In genomic region chr6:139490482-139490881, GRCh38 we compare ENCODE assay signal across 2 cellular contexts.
TF ChIP-seq lines count a peak whose summit lies in the region.

No MANE protein-coding gene starts in this region.

TF ChIP-seq in HCT116, 20 proteins besides CTCF, POLR2A, EP300 and RAD21 (continued from another document):
- TF ChIP-seq POLR2AphosphoS5 (IDR thresholded peaks at IDR 0.05; ENCODE audit: low read depth, low read length) (no peak), JUND (IDR thresholded peaks at IDR 0.05) (no peak), YY1 (IDR thresholded peaks at IDR 0.05; ENCODE audit: extremely low read depth, insufficient replicate concordance, low read depth, low read length) (no peak), ATF3 (IDR thresholded peaks at IDR 0.05) (no peak)
TF ChIP-seq in HCT116: peak in this region for 0.

TF ChIP-seq in HepG2, 621 proteins besides CTCF, POLR2A, EP300 and RAD21 (continued from another document and continues in another):
- TF ChIP-seq, protein P1, sequence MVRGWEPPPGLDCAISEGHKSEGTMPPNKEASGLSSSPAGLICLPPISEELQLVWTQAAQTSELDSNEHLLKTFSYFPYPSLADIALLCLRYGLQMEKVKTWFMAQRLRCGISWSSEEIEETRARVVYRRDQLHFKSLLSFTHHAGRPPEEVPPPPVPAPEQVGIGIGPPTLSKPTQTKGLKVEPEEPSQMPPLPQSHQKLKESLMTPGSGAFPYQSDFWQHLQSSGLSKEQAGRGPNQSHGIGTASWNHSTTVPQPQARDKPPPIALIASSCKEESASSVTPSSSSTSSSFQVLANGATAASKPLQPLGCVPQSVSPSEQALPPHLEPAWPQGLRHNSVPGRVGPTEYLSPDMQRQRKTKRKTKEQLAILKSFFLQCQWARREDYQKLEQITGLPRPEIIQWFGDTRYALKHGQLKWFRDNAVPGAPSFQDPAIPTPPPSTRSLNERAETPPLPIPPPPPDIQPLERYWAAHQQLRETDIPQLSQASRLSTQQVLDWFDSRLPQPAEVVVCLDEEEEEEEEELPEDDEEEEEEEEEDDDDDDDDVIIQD (CRISPR knock-in tag; IDR thresholded peaks at IDR 0.05; ENCODE audit: low read depth), result peak; percentile 99
- TF ChIP-seq ATF4 (CRISPR knock-in tag; IDR thresholded peaks at IDR 0.05) (peak in 1 of 2 experiments; percentile 70; a peak in 2 of 4 replicates), ZNF784 (CRISPR knock-in tag; IDR thresholded peaks at IDR 0.05; ENCODE audit: borderline replicate concordance) (peak; percentile 87; the same call in 1 of the 2 replicates), CREB1 (IDR thresholded peaks at IDR 0.05) (peak; percentile 27; the same call in 1 of the 2 replicates), CREB1 (CRISPR knock-in tag; IDR thresholded peaks at IDR 0.05) (peak; percentile 91), HMG20A (CRISPR knock-in tag; IDR thresholded peaks at IDR 0.05; ENCODE audit: borderline replicate concordance) (peak; percentile 50; the same call in 1 of the 2 replicates), FOXA1 (IDR thresholded peaks at IDR 0.05) (no peak), FOXA1 (CRISPR knock-in tag; IDR thresholded peaks at IDR 0.05) (peak; percentile 84), SP5 (CRISPR knock-in tag; IDR thresholded peaks at IDR 0.05; ENCODE audit: borderline replicate concordance, low read depth) (no peak), USF2 (IDR thresholded peaks at IDR 0.05; ENCODE audit: low read depth, low read length) (no peak), USF2 (CRISPR knock-in tag; IDR thresholded peaks at IDR 0.05; ENCODE audit: borderline replicate concordance) (peak; percentile 63; the same call in 1 of the 2 replicates), PITX1 (CRISPR knock-in tag; IDR thresholded peaks at IDR 0.05) (no peak), SAP130 (CRISPR knock-in tag; IDR thresholded peaks at IDR 0.05; ENCODE audit: low read depth) (peak; percentile 55), ZBTB3 (CRISPR knock-in tag; IDR thresholded peaks at IDR 0.05; ENCODE audit: borderline replicate concordance, low read depth) (peak; percentile 73), SMYD3 (CRISPR knock-in tag; IDR thresholded peaks at IDR 0.05) (no peak; the same call in 1 of the 2 replicates), ELF1 (CRISPR knock-in tag; IDR thresholded peaks at IDR 0.05) (peak; percentile 49; the same call in 1 of the 2 replicates), SRF (IDR thresholded peaks at IDR 0.05; ENCODE audit: low read depth, low read length) (peak; percentile 96), SALL1 (CRISPR knock-in tag; IDR thresholded peaks at IDR 0.05) (peak; percentile 14; the same call in 1 of the 2 replicates), ATF1 (CRISPR knock-in tag; IDR thresholded peaks at IDR 0.05) (0 out of 2 replicates have a peak, but pooled peaks have one; percentile 28), ZNF652 (CRISPR knock-in tag; IDR thresholded peaks at IDR 0.05; ENCODE audit: borderline replicate concordance, low read depth) (peak; percentile 72; the same call in 1 of the 2 replicates), FIP1L1 (IDR thresholded peaks at IDR 0.05; ENCODE audit: borderline replicate concordance, insufficient read depth, low read depth, low read length) (no peak), KIAA2018 (CRISPR knock-in tag; IDR thresholded peaks at IDR 0.05; ENCODE audit: borderline replicate concordance) (no peak), MXD4 (CRISPR knock-in tag; IDR thresholded peaks at IDR 0.05) (no peak), XBP1 (CRISPR knock-in tag; IDR thresholded peaks at IDR 0.05) (peak; percentile 60; the same call in 1 of the 2 replicates), ZNF879 (CRISPR knock-in tag; IDR thresholded peaks at IDR 0.05) (no peak), FOXP1 (IDR thresholded peaks at IDR 0.05) (no peak), FOXP1 (CRISPR knock-in tag; IDR thresholded peaks at IDR 0.05) (0 out of 2 replicates have a peak, but pooled peaks have one; percentile 6), NFYC (CRISPR knock-in tag; IDR thresholded peaks at IDR 0.05) (peak; percentile 75), GATAD2A (CRISPR knock-in tag; IDR thresholded peaks at IDR 0.05) (peak; percentile 50), JUNB (CRISPR knock-in tag; IDR thresholded peaks at IDR 0.05; ENCODE audit: borderline replicate concordance) (peak; percentile 48; the same call in 1 of the 2 replicates), CEBPB (IDR thresholded peaks at IDR 0.05; ENCODE audit: borderline replicate concordance, low read depth, low read length) (peak; percentile 83; the same call in 1 of the 2 replicates), CREM (IDR thresholded peaks at IDR 0.05) (peak; percentile 53; the same call in 1 of the 2 replicates), CREM (CRISPR knock-in tag; IDR thresholded peaks at IDR 0.05) (no peak)
- TF ChIP-seq, protein P2, sequence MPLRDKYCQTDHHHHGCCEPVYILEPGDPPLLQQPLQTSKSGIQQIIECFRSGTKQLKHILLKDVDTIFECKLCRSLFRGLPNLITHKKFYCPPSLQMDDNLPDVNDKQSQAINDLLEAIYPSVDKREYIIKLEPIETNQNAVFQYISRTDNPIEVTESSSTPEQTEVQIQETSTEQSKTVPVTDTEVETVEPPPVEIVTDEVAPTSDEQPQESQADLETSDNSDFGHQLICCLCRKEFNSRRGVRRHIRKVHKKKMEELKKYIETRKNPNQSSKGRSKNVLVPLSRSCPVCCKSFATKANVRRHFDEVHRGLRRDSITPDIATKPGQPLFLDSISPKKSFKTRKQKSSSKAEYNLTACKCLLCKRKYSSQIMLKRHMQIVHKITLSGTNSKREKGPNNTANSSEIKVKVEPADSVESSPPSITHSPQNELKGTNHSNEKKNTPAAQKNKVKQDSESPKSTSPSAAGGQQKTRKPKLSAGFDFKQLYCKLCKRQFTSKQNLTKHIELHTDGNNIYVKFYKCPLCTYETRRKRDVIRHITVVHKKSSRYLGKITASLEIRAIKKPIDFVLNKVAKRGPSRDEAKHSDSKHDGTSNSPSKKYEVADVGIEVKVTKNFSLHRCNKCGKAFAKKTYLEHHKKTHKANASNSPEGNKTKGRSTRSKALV (CRISPR knock-in tag; IDR thresholded peaks at IDR 0.05), result 0 out of 2 replicates have a peak, but pooled peaks have one; percentile 20
- TF ChIP-seq, protein P3, sequence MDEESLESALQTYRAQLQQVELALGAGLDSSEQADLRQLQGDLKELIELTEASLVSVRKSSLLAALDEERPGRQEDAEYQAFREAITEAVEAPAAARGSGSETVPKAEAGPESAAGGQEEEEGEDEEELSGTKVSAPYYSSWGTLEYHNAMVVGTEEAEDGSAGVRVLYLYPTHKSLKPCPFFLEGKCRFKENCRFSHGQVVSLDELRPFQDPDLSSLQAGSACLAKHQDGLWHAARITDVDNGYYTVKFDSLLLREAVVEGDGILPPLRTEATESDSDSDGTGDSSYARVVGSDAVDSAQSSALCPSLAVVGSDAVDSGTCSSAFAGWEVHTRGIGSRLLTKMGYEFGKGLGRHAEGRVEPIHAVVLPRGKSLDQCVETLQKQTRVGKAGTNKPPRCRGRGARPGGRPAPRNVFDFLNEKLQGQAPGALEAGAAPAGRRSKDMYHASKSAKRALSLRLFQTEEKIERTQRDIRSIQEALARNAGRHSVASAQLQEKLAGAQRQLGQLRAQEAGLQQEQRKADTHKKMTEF (CRISPR knock-in tag; IDR thresholded peaks at IDR 0.05), result peak; percentile 54; the same call in 1 of the 2 replicates
- TF ChIP-seq, protein P4, sequence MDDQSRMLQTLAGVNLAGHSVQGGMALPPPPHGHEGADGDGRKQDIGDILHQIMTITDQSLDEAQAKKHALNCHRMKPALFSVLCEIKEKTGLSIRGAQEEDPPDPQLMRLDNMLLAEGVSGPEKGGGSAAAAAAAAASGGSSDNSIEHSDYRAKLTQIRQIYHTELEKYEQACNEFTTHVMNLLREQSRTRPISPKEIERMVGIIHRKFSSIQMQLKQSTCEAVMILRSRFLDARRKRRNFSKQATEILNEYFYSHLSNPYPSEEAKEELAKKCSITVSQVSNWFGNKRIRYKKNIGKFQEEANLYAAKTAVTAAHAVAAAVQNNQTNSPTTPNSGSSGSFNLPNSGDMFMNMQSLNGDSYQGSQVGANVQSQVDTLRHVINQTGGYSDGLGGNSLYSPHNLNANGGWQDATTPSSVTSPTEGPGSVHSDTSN (CRISPR knock-in tag; IDR thresholded peaks at IDR 0.05; ENCODE audit: borderline replicate concordance), result no peak
- TF ChIP-seq, protein P5, sequence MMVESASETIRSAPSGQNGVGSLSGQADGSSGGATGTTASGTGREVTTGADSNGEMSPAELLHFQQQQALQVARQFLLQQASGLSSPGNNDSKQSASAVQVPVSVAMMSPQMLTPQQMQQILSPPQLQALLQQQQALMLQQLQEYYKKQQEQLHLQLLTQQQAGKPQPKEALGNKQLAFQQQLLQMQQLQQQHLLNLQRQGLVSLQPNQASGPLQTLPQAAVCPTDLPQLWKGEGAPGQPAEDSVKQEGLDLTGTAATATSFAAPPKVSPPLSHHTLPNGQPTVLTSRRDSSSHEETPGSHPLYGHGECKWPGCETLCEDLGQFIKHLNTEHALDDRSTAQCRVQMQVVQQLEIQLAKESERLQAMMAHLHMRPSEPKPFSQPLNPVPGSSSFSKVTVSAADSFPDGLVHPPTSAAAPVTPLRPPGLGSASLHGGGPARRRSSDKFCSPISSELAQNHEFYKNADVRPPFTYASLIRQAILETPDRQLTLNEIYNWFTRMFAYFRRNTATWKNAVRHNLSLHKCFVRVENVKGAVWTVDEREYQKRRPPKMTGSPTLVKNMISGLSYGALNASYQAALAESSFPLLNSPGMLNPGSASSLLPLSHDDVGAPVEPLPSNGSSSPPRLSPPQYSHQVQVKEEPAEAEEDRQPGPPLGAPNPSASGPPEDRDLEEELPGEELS (CRISPR knock-in tag; IDR thresholded peaks at IDR 0.05), result 0 out of 2 replicates have a peak, but pooled peaks have one; percentile 22
